9 cellular contexts compared by ENCODE assay signal in genomic region chr19:46861691-46862503, GRCh38. TPM values are rescaled to one million over a fixed set of nuclear protein-coding genes. Genes with fewer than 3 reads are reported as not detected.
A peak's percentile ranks its signal among the peaks of the same experiment; 100 is the strongest.
DNase-seq lines count a peak whose midpoint lies in the region; ATAC-seq and TF ChIP-seq lines count a peak whose summit lies in the region.
"Had no signal": no experiment of that assay in that cellular context is flagged by ENCODE, and none has a peak within 500 bp of the region (broad histone marks: within the 10 kb centered on the region; RNA-seq: fewer than 3 reads in every experiment).

No MANE protein-coding gene starts in this region.

- peaks cover 2% of the 10 kb centered on the region for H3K36me3 Mint-ChIP-seq in activated CD4-positive, alpha-beta memory T cell treated with anti-CD3 and anti-CD28 coated beads for 36 hours
- H3K36me3 Mint-ChIP-seq in activated CD4-positive, alpha-beta memory T cell treated with anti-CD3 and anti-CD28 coated beads, Interleukin-2, amount 10 ng/mL, durations not matched to agents 7 days and 5 days (ENCODE audit: low read depth): peaks cover 3% of the 10 kb centered on the region

- H3K4me1 Mint-ChIP-seq in activated CD4-positive, alpha-beta memory T cell treated with anti-CD3 and anti-CD28 coated beads for 36 hours (ENCODE audit: low read depth): peaks cover 15% of the 10 kb centered on the region
- H3K4me1 Mint-ChIP-seq in activated CD4-positive, alpha-beta memory T cell treated with anti-CD3 and anti-CD28 coated beads, Interleukin-2, amount 10 ng/mL, durations not matched to agents 7 days and 5 days: peaks cover 22% of the 10 kb centered on the region

- peaks cover 4% of the 10 kb centered on the region for H3K9me3 Mint-ChIP-seq in activated CD4-positive, alpha-beta memory T cell treated with anti-CD3 and anti-CD28 coated beads for 36 hours
- no peaks in the 10 kb centered on the region for H3K9me3 Mint-ChIP-seq in activated CD4-positive, alpha-beta memory T cell treated with anti-CD3 and anti-CD28 coated beads, Interleukin-2, amount 10 ng/mL, durations not matched to agents 7 days and 5 days
- H3K9me3 Mint-ChIP-seq: central memory CD8-positive, alpha-beta T cell had no signal

- POLR2A ChIA-PET in activated CD4-positive, alpha-beta memory T cell treated with anti-CD3 and anti-CD28 coated beads for 36 hours (lab: Charles Lee): interaction anchor here (1.1 kb wide), 2 partner anchors 63 to 94 kb away, joined by 3 read pairs; no protein-coding TSS in a partner anchor
- POLR2A ChIA-PET in activated CD4-positive, alpha-beta memory T cell treated with anti-CD3 and anti-CD28 coated beads, Interleukin-2, amount 10 ng/mL, durations not matched to agents 7 days and 5 days (lab: Charles Lee): interaction anchor here (0.6 to 4.3 kb wide), 16 partner anchors 15 to 1988 kb away, joined by 3 to 27 read pairs (median 3); partner anchors contain the start of genes SLC1A5, TMEM160 and ZC3H4

- H3K27me3 Mint-ChIP-seq in activated CD4-positive, alpha-beta memory T cell treated with anti-CD3 and anti-CD28 coated beads for 36 hours: no peaks in the 10 kb centered on the region
- H3K27me3 Mint-ChIP-seq in activated CD4-positive, alpha-beta memory T cell treated with anti-CD3 and anti-CD28 coated beads, Interleukin-2, amount 10 ng/mL, durations not matched to agents 7 days and 5 days: no peaks in the 10 kb centered on the region
- H3K27me3 Mint-ChIP-seq: central memory CD8-positive, alpha-beta T cell had no signal

- intact Hi-C loops in activated CD4-positive, alpha-beta memory T cell treated with anti-CD3 and anti-CD28 coated beads for 36 hours (cut with micrococcal nuclease): loop anchor here (2.0 to 10.0 kb wide), 3 partner anchors 53 to 173 kb away; no protein-coding TSS in a partner anchor
- intact Hi-C loops in posterior vena cava (cut with DNase I): loop anchor here (2.0 to 10.0 kb wide), 3 partner anchors 73 to 130 kb away; no protein-coding TSS in a partner anchor

- no peak overlapping the region for H3K4me3 Mint-ChIP-seq in activated CD4-positive, alpha-beta memory T cell treated with anti-CD3 and anti-CD28 coated beads for 36 hours
- no peak overlapping the region for H3K4me3 Mint-ChIP-seq in activated CD4-positive, alpha-beta memory T cell treated with anti-CD3 and anti-CD28 coated beads, Interleukin-2, amount 10 ng/mL, durations not matched to agents 7 days and 5 days
- H3K4me3 Mint-ChIP-seq: central memory CD8-positive, alpha-beta T cell had no signal

- CTCF ChIA-PET in activated CD4-positive, alpha-beta memory T cell treated with anti-CD3 and anti-CD28 coated beads for 36 hours (lab: Charles Lee): interaction anchor here (1.7 to 3.3 kb wide), 2 partner anchors 129 to 151 kb away, joined by 9 to 23 read pairs; no protein-coding TSS in a partner anchor
- CTCF ChIA-PET in activated CD4-positive, alpha-beta memory T cell treated with anti-CD3 and anti-CD28 coated beads, Interleukin-2, amount 10 ng/mL, durations not matched to agents 7 days and 5 days (lab: Charles Lee): interaction anchor here (1.7 to 2.1 kb wide), 3 partner anchors 93 to 152 kb away, joined by 5 to 11 read pairs (median 5); no protein-coding TSS in a partner anchor

- peak overlapping the region; percentile 73 for H3K4me3 ChIP-seq in epithelial cell of esophagus (ENCODE audit: low read length)

- peak; percentile 30 for DNase-seq in activated CD4-positive, alpha-beta memory T cell treated with anti-CD3 and anti-CD28 coated beads for 36 hours
- DNase-seq in activated CD4-positive, alpha-beta memory T cell treated with anti-CD3 and anti-CD28 coated beads, Interleukin-2, amount 10 ng/mL, durations not matched to agents 7 days and 5 days: no peak
- DNase-seq in NCI-H748 treated with DMSO at 0.1 percent for 48 hours (lab: John Stamatoyannopoulos, UW) (peak; percentile 60), epithelial cell of esophagus (ENCODE audit: low read depth) (peak; percentile 50), posterior vena cava (ENCODE audit: low spot score) (peak; percentile 80), COR-L47 (lab: John Stamatoyannopoulos, UW) (no peak), NCI-H1694 (lab: John Stamatoyannopoulos, UW) (no peak)

- ATAC-seq in HG03521 (IDR thresholded peaks at IDR 0.05; ENCODE audit: unreplicated experiment): no peak

- TF ChIP-seq CTCF in epithelial cell of esophagus (IDR thresholded peaks at IDR 0.05; ENCODE audit: insufficient read depth, low read depth, low read length, missing control alignments): no peak

- no peak overlapping the region for H3K27ac Mint-ChIP-seq in activated CD4-positive, alpha-beta memory T cell treated with anti-CD3 and anti-CD28 coated beads for 36 hours
- H3K27ac Mint-ChIP-seq in activated CD4-positive, alpha-beta memory T cell treated with anti-CD3 and anti-CD28 coated beads, Interleukin-2, amount 10 ng/mL, durations not matched to agents 7 days and 5 days: no peak overlapping the region

RNA-seq across cellular contexts. Expression of gene ARHGAP35, which starts 1.1 kb away (rescaled TPM):
- 10 to 100 TPM; 17.8 to 18.5 TPM for total RNA-seq in activated CD4-positive, alpha-beta memory T cell treated with anti-CD3 and anti-CD28 coated beads for 36 hours
- 10 to 100 TPM; 35.4 to 36.0 TPM for total RNA-seq in activated CD4-positive, alpha-beta memory T cell treated with anti-CD3 and anti-CD28 coated beads, Interleukin-2, amount 10 ng/mL, durations not matched to agents 7 days and 5 days
- total RNA-seq in posterior vena cava: 10 to 100 TPM; 49.8 to 57.4 TPM

RNA-seq across cellular contexts. Expression of gene AP2S1, which starts 11.3 kb away (rescaled TPM):
- total RNA-seq in activated CD4-positive, alpha-beta memory T cell treated with anti-CD3 and anti-CD28 coated beads for 36 hours: 100 to 1,000 TPM; 108 to 117 TPM
- 100 to 1,000 TPM; 116 to 117 TPM for total RNA-seq in activated CD4-positive, alpha-beta memory T cell treated with anti-CD3 and anti-CD28 coated beads, Interleukin-2, amount 10 ng/mL, durations not matched to agents 7 days and 5 days
- 100 to 1,000 TPM in 1 of 2 donors, 10 to 100 TPM in 1; 98.0 to 139 TPM for total RNA-seq in posterior vena cava

Comparison
In these comparisons a context has a peak if more than half of its experiments do, and no peak if none do; other contexts are left out.
1. DNase-seq: peak in activated CD4-positive, alpha-beta memory T cell treated with anti-CD3 and anti-CD28 coated beads for 36 hours (single experiment), NCI-H748 treated with DMSO at 0.1 percent for 48 hours (single experiment), epithelial cell of esophagus (single experiment) and posterior vena cava (single experiment); none in activated CD4-positive, alpha-beta memory T cell treated with anti-CD3 and anti-CD28 coated beads, Interleukin-2, amount 10 ng/mL, durations not matched to agents 7 days and 5 days (single experiment), COR-L47 (single experiment) and NCI-H1694 (single experiment).